In the genomic region with DNA sequence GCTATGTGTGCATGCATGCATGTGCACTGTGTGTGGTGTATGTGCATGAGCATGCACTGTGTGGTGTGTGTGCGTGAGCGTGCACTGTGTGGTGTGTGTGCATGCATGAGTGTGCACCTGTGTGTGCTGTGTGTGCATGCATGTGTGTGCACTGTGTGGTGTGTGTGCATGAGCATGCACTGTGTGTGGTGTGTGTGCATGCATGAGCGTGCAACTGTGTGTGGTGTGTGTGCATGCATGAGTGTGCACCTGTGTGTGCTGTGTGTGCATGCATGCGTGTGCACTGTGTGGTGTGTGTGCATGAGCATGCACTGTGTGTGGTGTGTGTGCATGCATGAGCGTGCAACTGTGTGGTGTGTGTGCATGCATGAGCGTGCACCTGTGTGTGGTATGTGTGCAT, we compare ENCODE assay signal across 1 cellular context. TPM values are rescaled to one million over a fixed set of nuclear protein-coding genes. Genes with fewer than 3 reads are reported as not detected.
"Had no signal": no experiment of that assay in that cellular context is flagged by ENCODE, and none has a peak within 500 bp of the region (broad histone marks: within the 10 kb centered on the region; RNA-seq: fewer than 3 reads in every experiment).

No MANE protein-coding gene starts in this region.

RNA-seq across cellular contexts. Expression of gene DIP2C, which starts 10.7 kb away (rescaled TPM):
- total RNA-seq: K562 had no signal
